Comparison of ENCODE assay signal across 11 cellular contexts in genomic region chr1:192703283-192704206, GRCh38.
A peak's percentile ranks its signal among the peaks of the same experiment; 100 is the strongest.
DNase-seq lines count a peak whose midpoint lies in the region; ATAC-seq lines count a peak whose summit lies in the region.
"Had no signal": no experiment of that assay in that cellular context is flagged by ENCODE, and none has a peak within 500 bp of the region (broad histone marks: within the 10 kb centered on the region; RNA-seq: fewer than 3 reads in every experiment).

No MANE protein-coding gene starts in this region.

- intact Hi-C loops in activated CD4-positive, alpha-beta T cell treated with anti-CD3 and anti-CD28 coated beads, Interleukin-2, amount 10 ng/mL, durations not matched to agents 24 days and 14 days (cut with micrococcal nuclease), result no loop called here

- H3K27me3 ChIP-seq in CD8-positive, alpha-beta memory T cell (ENCODE audit: insufficient read depth, low read length, poor library complexity, severe bottlenecking), result no peaks in the 10 kb centered on the region
- H3K27me3 ChIP-seq: MG63 had no signal

- H3K4me3 Mint-ChIP-seq in CD8-positive, alpha-beta memory T cell, result peak overlapping the region in 6 of 7 donors; percentile 27 to 59 (median 50)
- no peak overlapping the region for H3K4me3 Mint-ChIP-seq in activated CD4-positive, alpha-beta T cell treated with anti-CD3 and anti-CD28 coated beads, Interleukin-2, amount 10 ng/mL, durations not matched to agents 24 days and 14 days
- H3K4me3 Mint-ChIP-seq: B cell had no signal

- H3K36me3 ChIP-seq in CD8-positive, alpha-beta memory T cell (ENCODE audit: insufficient read depth, low read length), result no peaks in the 10 kb centered on the region
- H3K36me3 ChIP-seq: MG63 had no signal

- POLR2A ChIA-PET in CD8-positive, alpha-beta memory T cell (lab: Charles Lee), result no interaction called here

- H3K27me3 Mint-ChIP-seq in CD8-positive, alpha-beta memory T cell, result peaks cover 0 to 2% of the 10 kb centered on the region in 2 donors
- H3K27me3 Mint-ChIP-seq in activated CD4-positive, alpha-beta T cell treated with anti-CD3 and anti-CD28 coated beads, Interleukin-2, amount 10 ng/mL, durations not matched to agents 24 days and 14 days, result no peaks in the 10 kb centered on the region
- H3K27me3 Mint-ChIP-seq: B cell had no signal

- H3K4me1 Mint-ChIP-seq in CD8-positive, alpha-beta memory T cell, result peaks cover 5 to 24% (median 19%) of the 10 kb centered on the region in 3 donors
- H3K4me1 Mint-ChIP-seq in activated CD4-positive, alpha-beta T cell treated with anti-CD3 and anti-CD28 coated beads, Interleukin-2, amount 10 ng/mL, durations not matched to agents 24 days and 14 days, result no peaks in the 10 kb centered on the region

- H3K27ac ChIP-seq in CD8-positive, alpha-beta memory T cell (ENCODE audit: low read depth, low read length), result no peak overlapping the region

- no peaks in the 10 kb centered on the region for H3K4me1 ChIP-seq in CD8-positive, alpha-beta memory T cell (ENCODE audit: insufficient read depth, low read length)

- peak; percentile 81 for ATAC-seq in GM19025 (IDR thresholded peaks at IDR 0.05; ENCODE audit: low read depth, unreplicated experiment)
- ATAC-seq in HG02623 (IDR thresholded peaks at IDR 0.05; ENCODE audit: unreplicated experiment), result peak; percentile 82
- peak; percentile 63 for ATAC-seq in HG03469 (IDR thresholded peaks at IDR 0.05; ENCODE audit: unreplicated experiment)
- ATAC-seq: Right ventricle myocardium inferior had no signal

- peak overlapping the region in 2 of 8 donors; percentile 0 to 23 for H3K27ac Mint-ChIP-seq in CD8-positive, alpha-beta memory T cell
- no peak overlapping the region for H3K27ac Mint-ChIP-seq in activated CD4-positive, alpha-beta T cell treated with anti-CD3 and anti-CD28 coated beads, Interleukin-2, amount 10 ng/mL, durations not matched to agents 24 days and 14 days
- H3K27ac Mint-ChIP-seq: B cell had no signal

- no peak overlapping the region for H3K4me3 ChIP-seq in CD8-positive, alpha-beta memory T cell (ENCODE audit: low read length)
- H3K4me3 ChIP-seq: MG63 had no signal

- no peak for DNase-seq in CD8-positive, alpha-beta memory T cell
- no peak for DNase-seq in NCI-H510A treated with DMSO at 0.1 percent for 48 hours (lab: John Stamatoyannopoulos, UW)
- DNase-seq in DMS 273 (lab: John Stamatoyannopoulos, UW; ENCODE audit: unreplicated experiment), result no peak
- DNase-seq in activated CD4-positive, alpha-beta T cell treated with anti-CD3 and anti-CD28 coated beads, Interleukin-2, amount 10 ng/mL, durations not matched to agents 24 days and 14 days, result no peak
- DNase-seq in activated gamma-delta T cell treated with Interleukin-2 at 50 U/mL for 16 hours, result no peak
- DNase-seq: MG63 had no signal

- CTCF ChIA-PET in CD8-positive, alpha-beta memory T cell (lab: Charles Lee), result no interaction called here

- no peaks in the 10 kb centered on the region for H3K9me3 Mint-ChIP-seq in CD8-positive, alpha-beta memory T cell
- no peaks in the 10 kb centered on the region for H3K9me3 Mint-ChIP-seq in activated CD4-positive, alpha-beta T cell treated with anti-CD3 and anti-CD28 coated beads, Interleukin-2, amount 10 ng/mL, durations not matched to agents 24 days and 14 days

- no peaks in the 10 kb centered on the region for H3K9me3 ChIP-seq in CD8-positive, alpha-beta memory T cell (ENCODE audit: low read length)
- H3K9me3 ChIP-seq: MG63 had no signal

- no peaks in the 10 kb centered on the region for H3K36me3 Mint-ChIP-seq in CD8-positive, alpha-beta memory T cell
- H3K36me3 Mint-ChIP-seq in activated CD4-positive, alpha-beta T cell treated with anti-CD3 and anti-CD28 coated beads, Interleukin-2, amount 10 ng/mL, durations not matched to agents 24 days and 14 days (ENCODE audit: low read depth), result no peaks in the 10 kb centered on the region
